12 cellular contexts compared by ENCODE assay signal in genomic region chr11:94706211-94706610, GRCh38.
A peak's percentile ranks its signal among the peaks of the same experiment; 100 is the strongest.
DNase-seq lines count a peak whose midpoint lies in the region; FAIRE-seq lines count a peak whose summit lies in the region.
"Had no signal": no experiment of that assay in that cellular context is flagged by ENCODE, and none has a peak within 500 bp of the region (broad histone marks: within the 10 kb centered on the region; RNA-seq: fewer than 3 reads in every experiment).

No MANE protein-coding gene starts in this region.

- no peaks in the 10 kb centered on the region for H3K4me1 ChIP-seq in esophagus (ENCODE audit: control insufficient read depth in 2 of 2, insufficient read depth in 2 of 2, low read length in 1 of 2)

- H3K9me3 ChIP-seq in esophagus (ENCODE audit: control insufficient read depth in 2 of 2, insufficient read depth in 1 of 2, low read depth in 1 of 2, low read length in 1 of 2): no peaks in the 10 kb centered on the region

- H3K36me3 ChIP-seq in esophagus (ENCODE audit: control insufficient read depth in 2 of 2, insufficient read depth in 2 of 2, low read length in 1 of 2): no peaks in the 10 kb centered on the region
- H3K36me3 ChIP-seq: cardiac muscle cell had no signal

- FAIRE-seq in frontal cortex (lab: Jason Lieb, UNC): no peak

- peak overlapping the region in 1 of 2 donors; percentile 48 for H3K4me3 ChIP-seq in esophagus (ENCODE audit: low read depth in 1 of 2, low read length in 2 of 2)
- H3K4me3 ChIP-seq: cardiac muscle cell had no signal

- peak; percentile 24 for DNase-seq in GM04503 (ENCODE audit: low read depth)
- peak; percentile 47 for DNase-seq in NCI-H2227 treated with DMSO at 0.1 percent for 48 hours (lab: John Stamatoyannopoulos, UW)
- peak; percentile 13 for DNase-seq in pons (ENCODE audit: low spot score)
- DNase-seq in hepatic stellate cell (ENCODE audit: low spot score): no peak
- no peak for DNase-seq in iPS-NIHi7 (ENCODE audit: extremely low spot score)
- no peak for DNase-seq in frontal cortex (ENCODE audit: low spot score in 2 of 2)
- DNase-seq in NCI-H2029 treated with DMSO at 0.1 percent for 48 hours (lab: John Stamatoyannopoulos, UW): no peak
- DNase-seq: CD8-positive, alpha-beta memory T cell; T1000 had no signal

- no peaks in the 10 kb centered on the region for H3K27me3 ChIP-seq in esophagus (ENCODE audit: control insufficient read depth in 1 of 2, insufficient read depth in 2 of 2, low read length in 2 of 2)
- H3K27me3 ChIP-seq: cardiac muscle cell had no signal

- H3K27ac ChIP-seq in esophagus (ENCODE audit: low read depth in 2 of 2, low read length in 1 of 2): peak overlapping the region; percentile 80 to 97
- H3K27ac ChIP-seq: cardiac muscle cell, KMS-11 had no signal

- WGBS in esophagus, 2 donors: 41 to 44% methylated on average over 5 of the region's 5 CpGs

Comparison
In these comparisons a context has a peak if more than half of its experiments do, and no peak if none do; other contexts are left out.
1. DNase-seq: peak in GM04503 (single experiment), NCI-H2227 treated with DMSO at 0.1 percent for 48 hours (single experiment) and pons (single experiment); none in hepatic stellate cell (single experiment), iPS-NIHi7 (single experiment), frontal cortex (0 of 2) and NCI-H2029 treated with DMSO at 0.1 percent for 48 hours (single experiment).